8 cellular contexts compared by ENCODE assay signal in the genomic region with DNA sequence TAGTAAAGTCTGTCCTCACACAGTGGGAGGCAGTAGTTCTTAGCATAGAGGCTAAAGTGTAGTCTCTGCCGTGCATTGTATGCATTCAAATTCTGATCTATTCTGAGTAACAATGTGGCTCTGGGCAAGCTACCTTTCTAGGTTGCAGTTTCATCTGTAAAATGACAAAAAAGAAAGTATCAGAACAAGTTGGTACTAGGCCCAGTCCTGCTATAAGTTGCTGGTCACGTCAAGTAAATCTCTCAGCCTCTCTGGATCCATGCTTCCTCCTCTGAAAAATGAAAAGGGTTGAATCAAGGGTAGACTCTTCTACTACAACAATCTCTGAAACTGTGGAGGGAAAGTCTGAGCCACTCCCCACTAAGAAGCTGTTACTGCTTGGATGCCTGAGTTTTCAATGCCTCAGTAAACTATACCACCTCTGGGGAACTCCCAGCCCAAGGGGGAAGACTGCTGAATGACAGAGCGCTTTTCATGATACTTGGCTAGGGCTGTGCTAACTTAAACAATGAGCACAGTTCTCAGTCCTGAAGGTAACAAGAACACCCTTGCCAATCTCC.
DNase-seq lines count a peak whose midpoint lies in the region; ATAC-seq lines count a peak whose summit lies in the region.

No MANE protein-coding gene starts in this region.

- no peaks in the 10 kb centered on the region for H3K9me3 ChIP-seq in effector memory CD4-positive, alpha-beta T cell (ENCODE audit: control insufficient read depth, low read length)

- no peak overlapping the region for H3K4me3 ChIP-seq in effector memory CD4-positive, alpha-beta T cell (ENCODE audit: insufficient read depth, low read depth, low read length, poor library complexity, severe bottlenecking)

- H3K27me3 ChIP-seq in effector memory CD4-positive, alpha-beta T cell (replicated peaks; ENCODE audit: control insufficient read depth, insufficient read depth, low read length, poor library complexity, severe bottlenecking): no peaks in the 10 kb centered on the region

- ATAC-seq in GM18511 (IDR thresholded peaks at IDR 0.05; ENCODE audit: unreplicated experiment): peak; percentile 88
- ATAC-seq in GM21515 (IDR thresholded peaks at IDR 0.05; ENCODE audit: unreplicated experiment): peak; percentile 81
- ATAC-seq in HG03457 (IDR thresholded peaks at IDR 0.05; ENCODE audit: unreplicated experiment): peak; percentile 89

- no peaks in the 10 kb centered on the region for H3K4me1 ChIP-seq in effector memory CD4-positive, alpha-beta T cell (ENCODE audit: control insufficient read depth, insufficient read depth, low read length, poor library complexity, severe bottlenecking)

- H3K36me3 ChIP-seq in effector memory CD4-positive, alpha-beta T cell (ENCODE audit: control insufficient read depth, insufficient read depth, low read length): no peaks in the 10 kb centered on the region

- H3K27ac ChIP-seq in effector memory CD4-positive, alpha-beta T cell (ENCODE audit: insufficient read depth, low read length, poor library complexity, severe bottlenecking): no peak overlapping the region

- peak; percentile 46 for DNase-seq in germinal center (ENCODE audit: low spot score)
- DNase-seq in NCI-H526 treated with DMSO at 0.1 percent for 48 hours (lab: John Stamatoyannopoulos, UW): no peak
- DNase-seq in NOMO-1 (lab: John Stamatoyannopoulos, UW; ENCODE audit: unreplicated experiment in 2 of 2): no peak
- DNase-seq in NCI-H146 (lab: John Stamatoyannopoulos, UW): no peak
- DNase-seq in effector memory CD4-positive, alpha-beta T cell: no peak
